1 cellular context compared by ENCODE assay signal in genomic region chr10:117375360-117376147, GRCh38.
A peak's percentile ranks its signal among the peaks of the same experiment; 100 is the strongest.
TF ChIP-seq lines count a peak whose summit lies in the region.

Gene PDZD8, minus strand, starts transcription at chr10:117375440. Its CDS starts 213 bp downstream, at chr10:117375227.

TF ChIP-seq in A549, 52 proteins besides CTCF, POLR2A, EP300 and RAD21 (continued from another document):
- TF ChIP-seq HMGXB4 (CRISPR knock-in tag; IDR thresholded peaks at IDR 0.05; ENCODE audit: borderline replicate concordance) = no peak
- TF ChIP-seq ZFP36 (IDR thresholded peaks at IDR 0.05; ENCODE audit: borderline replicate concordance, partially characterized antibody) = no peak
- no peak for TF ChIP-seq MAFK (IDR thresholded peaks at IDR 0.05; ENCODE audit: partially characterized antibody)
- no peak for TF ChIP-seq ATOH8 (CRISPR knock-in tag; IDR thresholded peaks at IDR 0.05; ENCODE audit: low read depth)
- TF ChIP-seq CHD2 (IDR thresholded peaks at IDR 0.05; ENCODE audit: low read length, partially characterized antibody) = no peak
- TF ChIP-seq RFX5 (IDR thresholded peaks at IDR 0.05) = peak; percentile 75
- TF ChIP-seq BHLHE40 (IDR thresholded peaks at IDR 0.05; ENCODE audit: low read depth, low read length) = no peak
- no peak for TF ChIP-seq ELK1 (IDR thresholded peaks at IDR 0.05; ENCODE audit: low read depth, low read length)
- no peak for TF ChIP-seq FOSL2 (IDR thresholded peaks at IDR 0.05)
- no peak for TF ChIP-seq FOSL2 (CRISPR knock-in tag; IDR thresholded peaks at IDR 0.05)
- TF ChIP-seq ZSCAN20 (CRISPR knock-in tag; IDR thresholded peaks at IDR 0.05) = no peak
- peak; percentile 68 for TF ChIP-seq E2F6 (IDR thresholded peaks at IDR 0.05; ENCODE audit: borderline replicate concordance, low read depth)
- no peak for TF ChIP-seq MAZ (IDR thresholded peaks at IDR 0.05; ENCODE audit: borderline replicate concordance, low read depth, low read length)
- TF ChIP-seq FOXS1 (CRISPR knock-in tag; IDR thresholded peaks at IDR 0.05) = no peak
- no peak for TF ChIP-seq NPAS2 (CRISPR knock-in tag; IDR thresholded peaks at IDR 0.05; ENCODE audit: borderline replicate concordance)
- TF ChIP-seq PHF8 (IDR thresholded peaks at IDR 0.05; ENCODE audit: borderline replicate concordance, low read depth) = 0 out of 2 replicates have a peak, but pooled peaks have one; percentile 55
- TF ChIP-seq KDM1A (IDR thresholded peaks at IDR 0.05; ENCODE audit: low read depth) = no peak
- no peak for TF ChIP-seq CBX8 (IDR thresholded peaks at IDR 0.05)
- peak; percentile 58 for TF ChIP-seq USF2 (IDR thresholded peaks at IDR 0.05)
TF ChIP-seq in A549: peak in this region for 9.
